Comparison of ENCODE assay signal across 1 cellular context in the genomic region with DNA sequence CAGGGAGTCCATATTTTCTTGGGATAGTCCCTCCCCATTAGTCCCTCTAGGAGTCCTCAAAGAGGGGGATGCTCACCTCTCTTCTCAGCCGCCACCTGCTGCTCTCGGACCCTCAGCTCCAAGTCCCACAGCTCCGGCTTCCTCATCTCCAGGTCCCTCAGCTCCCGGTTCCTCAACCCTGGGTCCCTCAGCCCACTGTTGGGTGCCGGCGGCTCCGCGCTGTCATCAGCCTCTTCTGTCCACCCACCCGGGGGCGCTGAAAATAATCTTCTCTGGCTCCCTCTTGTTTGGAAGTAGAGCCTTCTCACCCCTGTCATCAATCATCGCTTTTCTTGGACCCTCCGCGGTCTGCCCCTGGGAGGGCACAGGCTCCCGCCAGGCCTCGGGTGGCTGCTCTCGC.
TF ChIP-seq lines count a peak whose summit lies in the region.

No MANE protein-coding gene starts in this region.

TF ChIP-seq in GM23338, 12 proteins besides CTCF, POLR2A, EP300 and RAD21 (continued from another document):
- TF ChIP-seq, protein P1, sequence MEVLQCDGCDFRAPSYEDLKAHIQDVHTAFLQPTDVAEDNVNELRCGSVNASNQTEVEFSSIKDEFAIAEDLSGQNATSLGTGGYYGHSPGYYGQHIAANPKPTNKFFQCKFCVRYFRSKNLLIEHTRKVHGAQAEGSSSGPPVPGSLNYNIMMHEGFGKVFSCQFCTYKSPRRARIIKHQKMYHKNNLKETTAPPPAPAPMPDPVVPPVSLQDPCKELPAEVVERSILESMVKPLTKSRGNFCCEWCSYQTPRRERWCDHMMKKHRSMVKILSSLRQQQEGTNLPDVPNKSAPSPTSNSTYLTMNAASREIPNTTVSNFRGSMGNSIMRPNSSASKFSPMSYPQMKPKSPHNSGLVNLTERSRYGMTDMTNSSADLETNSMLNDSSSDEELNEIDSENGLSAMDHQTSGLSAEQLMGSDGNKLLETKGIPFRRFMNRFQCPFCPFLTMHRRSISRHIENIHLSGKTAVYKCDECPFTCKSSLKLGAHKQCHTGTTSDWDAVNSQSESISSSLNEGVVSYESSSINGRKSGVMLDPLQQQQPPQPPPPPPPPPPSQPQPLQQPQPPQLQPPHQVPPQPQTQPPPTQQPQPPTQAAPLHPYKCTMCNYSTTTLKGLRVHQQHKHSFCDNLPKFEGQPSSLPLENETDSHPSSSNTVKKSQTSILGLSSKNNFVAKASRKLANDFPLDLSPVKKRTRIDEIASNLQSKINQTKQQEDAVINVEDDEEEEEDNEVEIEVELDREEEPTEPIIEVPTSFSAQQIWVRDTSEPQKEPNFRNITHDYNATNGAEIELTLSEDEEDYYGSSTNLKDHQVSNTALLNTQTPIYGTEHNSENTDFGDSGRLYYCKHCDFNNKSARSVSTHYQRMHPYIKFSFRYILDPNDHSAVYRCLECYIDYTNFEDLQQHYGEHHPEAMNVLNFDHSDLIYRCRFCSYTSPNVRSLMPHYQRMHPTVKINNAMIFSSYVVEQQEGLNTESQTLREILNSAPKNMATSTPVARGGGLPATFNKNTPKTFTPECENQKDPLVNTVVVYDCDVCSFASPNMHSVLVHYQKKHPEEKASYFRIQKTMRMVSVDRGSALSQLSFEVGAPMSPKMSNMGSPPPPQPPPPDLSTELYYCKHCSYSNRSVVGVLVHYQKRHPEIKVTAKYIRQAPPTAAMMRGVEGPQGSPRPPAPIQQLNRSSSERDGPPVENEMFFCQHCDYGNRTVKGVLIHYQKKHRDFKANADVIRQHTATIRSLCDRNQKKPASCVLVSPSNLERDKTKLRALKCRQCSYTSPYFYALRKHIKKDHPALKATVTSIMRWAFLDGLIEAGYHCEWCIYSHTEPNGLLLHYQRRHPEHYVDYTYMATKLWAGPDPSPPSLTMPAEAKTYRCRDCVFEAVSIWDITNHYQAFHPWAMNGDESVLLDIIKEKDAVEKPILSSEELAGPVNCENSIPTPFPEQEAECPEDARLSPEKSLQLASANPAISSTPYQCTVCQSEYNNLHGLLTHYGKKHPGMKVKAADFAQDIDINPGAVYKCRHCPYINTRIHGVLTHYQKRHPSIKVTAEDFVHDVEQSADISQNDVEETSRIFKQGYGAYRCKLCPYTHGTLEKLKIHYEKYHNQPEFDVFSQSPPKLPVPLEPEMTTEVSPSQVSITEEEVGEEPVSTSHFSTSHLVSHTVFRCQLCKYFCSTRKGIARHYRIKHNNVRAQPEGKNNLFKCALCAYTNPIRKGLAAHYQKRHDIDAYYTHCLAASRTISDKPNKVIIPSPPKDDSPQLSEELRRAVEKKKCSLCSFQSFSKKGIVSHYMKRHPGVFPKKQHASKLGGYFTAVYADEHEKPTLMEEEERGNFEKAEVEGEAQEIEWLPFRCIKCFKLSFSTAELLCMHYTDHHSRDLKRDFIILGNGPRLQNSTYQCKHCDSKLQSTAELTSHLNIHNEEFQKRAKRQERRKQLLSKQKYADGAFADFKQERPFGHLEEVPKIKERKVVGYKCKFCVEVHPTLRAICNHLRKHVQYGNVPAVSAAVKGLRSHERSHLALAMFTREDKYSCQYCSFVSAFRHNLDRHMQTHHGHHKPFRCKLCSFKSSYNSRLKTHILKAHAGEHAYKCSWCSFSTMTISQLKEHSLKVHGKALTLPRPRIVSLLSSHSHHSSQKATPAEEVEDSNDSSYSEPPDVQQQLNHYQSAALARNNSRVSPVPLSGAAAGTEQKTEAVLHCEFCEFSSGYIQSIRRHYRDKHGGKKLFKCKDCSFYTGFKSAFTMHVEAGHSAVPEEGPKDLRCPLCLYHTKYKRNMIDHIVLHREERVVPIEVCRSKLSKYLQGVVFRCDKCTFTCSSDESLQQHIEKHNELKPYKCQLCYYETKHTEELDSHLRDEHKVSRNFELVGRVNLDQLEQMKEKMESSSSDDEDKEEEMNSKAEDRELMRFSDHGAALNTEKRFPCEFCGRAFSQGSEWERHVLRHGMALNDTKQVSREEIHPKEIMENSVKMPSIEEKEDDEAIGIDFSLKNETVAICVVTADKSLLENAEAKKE (CRISPR knock-in tag; IDR thresholded peaks at IDR 0.05), result no peak
- TF ChIP-seq ZNF114 (CRISPR knock-in tag; IDR thresholded peaks at IDR 0.05), result no peak
- TF ChIP-seq, protein P2, sequence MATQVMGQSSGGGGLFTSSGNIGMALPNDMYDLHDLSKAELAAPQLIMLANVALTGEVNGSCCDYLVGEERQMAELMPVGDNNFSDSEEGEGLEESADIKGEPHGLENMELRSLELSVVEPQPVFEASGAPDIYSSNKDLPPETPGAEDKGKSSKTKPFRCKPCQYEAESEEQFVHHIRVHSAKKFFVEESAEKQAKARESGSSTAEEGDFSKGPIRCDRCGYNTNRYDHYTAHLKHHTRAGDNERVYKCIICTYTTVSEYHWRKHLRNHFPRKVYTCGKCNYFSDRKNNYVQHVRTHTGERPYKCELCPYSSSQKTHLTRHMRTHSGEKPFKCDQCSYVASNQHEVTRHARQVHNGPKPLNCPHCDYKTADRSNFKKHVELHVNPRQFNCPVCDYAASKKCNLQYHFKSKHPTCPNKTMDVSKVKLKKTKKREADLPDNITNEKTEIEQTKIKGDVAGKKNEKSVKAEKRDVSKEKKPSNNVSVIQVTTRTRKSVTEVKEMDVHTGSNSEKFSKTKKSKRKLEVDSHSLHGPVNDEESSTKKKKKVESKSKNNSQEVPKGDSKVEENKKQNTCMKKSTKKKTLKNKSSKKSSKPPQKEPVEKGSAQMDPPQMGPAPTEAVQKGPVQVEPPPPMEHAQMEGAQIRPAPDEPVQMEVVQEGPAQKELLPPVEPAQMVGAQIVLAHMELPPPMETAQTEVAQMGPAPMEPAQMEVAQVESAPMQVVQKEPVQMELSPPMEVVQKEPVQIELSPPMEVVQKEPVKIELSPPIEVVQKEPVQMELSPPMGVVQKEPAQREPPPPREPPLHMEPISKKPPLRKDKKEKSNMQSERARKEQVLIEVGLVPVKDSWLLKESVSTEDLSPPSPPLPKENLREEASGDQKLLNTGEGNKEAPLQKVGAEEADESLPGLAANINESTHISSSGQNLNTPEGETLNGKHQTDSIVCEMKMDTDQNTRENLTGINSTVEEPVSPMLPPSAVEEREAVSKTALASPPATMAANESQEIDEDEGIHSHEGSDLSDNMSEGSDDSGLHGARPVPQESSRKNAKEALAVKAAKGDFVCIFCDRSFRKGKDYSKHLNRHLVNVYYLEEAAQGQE (IDR thresholded peaks at IDR 0.05; ENCODE audit: unreplicated experiment), result no peak
- TF ChIP-seq CREB1 (CRISPR knock-in tag; IDR thresholded peaks at IDR 0.05; ENCODE audit: low read depth), result no peak
- TF ChIP-seq STAT1 (IDR thresholded peaks at IDR 0.05; ENCODE audit: unreplicated experiment), result no peak
- no peak for TF ChIP-seq JUNB (IDR thresholded peaks at IDR 0.05; ENCODE audit: unreplicated experiment)
- TF ChIP-seq, protein P3, sequence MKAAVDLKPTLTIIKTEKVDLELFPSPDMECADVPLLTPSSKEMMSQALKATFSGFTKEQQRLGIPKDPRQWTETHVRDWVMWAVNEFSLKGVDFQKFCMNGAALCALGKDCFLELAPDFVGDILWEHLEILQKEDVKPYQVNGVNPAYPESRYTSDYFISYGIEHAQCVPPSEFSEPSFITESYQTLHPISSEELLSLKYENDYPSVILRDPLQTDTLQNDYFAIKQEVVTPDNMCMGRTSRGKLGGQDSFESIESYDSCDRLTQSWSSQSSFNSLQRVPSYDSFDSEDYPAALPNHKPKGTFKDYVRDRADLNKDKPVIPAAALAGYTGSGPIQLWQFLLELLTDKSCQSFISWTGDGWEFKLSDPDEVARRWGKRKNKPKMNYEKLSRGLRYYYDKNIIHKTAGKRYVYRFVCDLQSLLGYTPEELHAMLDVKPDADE (IDR thresholded peaks at IDR 0.05), result no peak
- TF ChIP-seq POLR2AphosphoS5 (IDR thresholded peaks at IDR 0.05; ENCODE audit: low read depth), result no peak
- no peak for TF ChIP-seq EZH2phosphoT487 (IDR thresholded peaks at IDR 0.05; ENCODE audit: unreplicated experiment)
- no peak for TF ChIP-seq NANOG (IDR thresholded peaks at IDR 0.05; ENCODE audit: borderline replicate concordance)
- no peak for TF ChIP-seq EZH2 (IDR thresholded peaks at IDR 0.05; ENCODE audit: low read depth, unreplicated experiment)
